In the genomic region with DNA sequence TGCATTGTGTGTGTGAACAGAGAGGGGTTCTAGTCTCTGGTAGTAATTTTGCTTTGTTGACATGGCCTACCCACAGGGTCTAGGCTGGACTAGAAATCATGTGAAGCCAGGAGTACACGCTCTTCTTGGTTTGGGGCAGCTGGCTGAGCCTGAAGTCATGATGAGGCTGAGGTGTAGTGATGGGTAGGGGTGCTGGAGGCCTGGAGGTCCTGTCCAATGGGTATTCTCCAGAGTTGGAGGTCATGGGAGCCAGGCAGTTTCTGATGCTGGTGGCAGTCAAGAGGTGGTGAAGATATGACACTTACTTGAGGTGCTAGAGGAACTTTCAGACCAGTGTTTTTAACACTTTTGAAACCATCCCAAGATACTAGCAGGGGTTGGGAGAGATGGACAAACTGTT, we compare ENCODE assay signal across 31 cellular contexts. TPM values are rescaled to one million over a fixed set of nuclear protein-coding genes. Genes with fewer than 3 reads are reported as not detected.
"Had no signal": no experiment of that assay in that cellular context is flagged by ENCODE, and none has a peak within 500 bp of the region (broad histone marks: within the 10 kb centered on the region; RNA-seq: fewer than 3 reads in every experiment).

No MANE protein-coding gene starts in this region.

- H3K4me1 Mint-ChIP-seq: central memory CD8-positive, alpha-beta T cell had no signal

- ATAC-seq: Right ventricle myocardium inferior, SK-N-SH treated with all-trans-retinoic acid at 6 μM for 48 hours had no signal

- H3K27ac Mint-ChIP-seq: activated CD4-positive, alpha-beta T cell treated with anti-CD3 and anti-CD28 coated beads, Interleukin-2, amount 10 ng/mL, durations not matched to agents 24 days and 14 days; activated naive CD8-positive, alpha-beta T cell had no signal

- H3K27me3 ChIP-seq: ascending aorta had no signal

- H3K27ac ChIP-seq: ascending aorta, cardiac muscle cell, PC-9, RWPE1, WERI-Rb-1 had no signal

- H3K36me3 ChIP-seq: ascending aorta, cardiac muscle cell, MG63, WERI-Rb-1 had no signal

- H3K36me3 Mint-ChIP-seq: activated naive CD4-positive, alpha-beta T cell treated with anti-CD3 and anti-CD28 coated beads, Interleukin-2, amount 10 ng/mL, durations not matched to agents 7 days and 5 days; activated naive CD8-positive, alpha-beta T cell had no signal

- H3K9me3 Mint-ChIP-seq: activated CD4-positive, alpha-beta T cell treated with anti-CD3 and anti-CD28 coated beads, Interleukin-2, amount 10 ng/mL, durations not matched to agents 24 days and 14 days; activated naive CD4-positive, alpha-beta T cell treated with anti-CD3 and anti-CD28 coated beads, Interleukin-2, amount 10 ng/mL, durations not matched to agents 7 days and 5 days; central memory CD8-positive, alpha-beta T cell had no signal

- H3K4me3 ChIP-seq: ascending aorta, cardiac muscle cell, MG63, PC-9 had no signal

- H3K4me1 ChIP-seq: ascending aorta had no signal

- H3K9me3 ChIP-seq: ascending aorta, MG63 had no signal

- H3K4me3 Mint-ChIP-seq: activated CD4-positive, alpha-beta T cell treated with anti-CD3 and anti-CD28 coated beads, Interleukin-2, amount 10 ng/mL, durations not matched to agents 24 days and 14 days; activated naive CD4-positive, alpha-beta T cell treated with anti-CD3 and anti-CD28 coated beads, Interleukin-2, amount 10 ng/mL, durations not matched to agents 7 days and 5 days; activated naive CD8-positive, alpha-beta T cell; central memory CD8-positive, alpha-beta T cell had no signal

- DNase-seq: activated CD4-positive, alpha-beta T cell treated with anti-CD3 and anti-CD28 coated beads for 1 hour; activated CD4-positive, alpha-beta T cell treated with anti-CD3 and anti-CD28 coated beads, Interleukin-2, amount 10 ng/mL, durations not matched to agents 24 days and 14 days; activated CD4-positive, alpha-beta T cell treated with anti-CD3 and anti-CD28 coated beads, Interleukin-2, amount 50 U/mL, for 48 hours; activated CD4-positive, CD25-positive, alpha-beta regulatory T cell; activated CD8-positive, alpha-beta memory T cell treated with anti-CD3 and anti-CD28 coated beads, Interleukin-2, amount 50 U/mL, for 48 hours; activated effector memory CD4-positive, alpha-beta T cell treated with Interleukin-2 at 50 U/mL for 16 hours; activated naive CD4-positive, alpha-beta T cell treated with anti-CD3 and anti-CD28 coated beads, Interleukin-2, amount 10 ng/mL, durations not matched to agents 7 days and 5 days; activated T-cell treated with anti-CD3 and anti-CD28 coated beads, Interleukin-2, amount 50 U/mL, for 48 hours; amygdala; Kasumi-1; KG1; MG63; NCI-H1048; NCI-H1105 treated with DMSO at 0.1 percent for 48 hours; NCI-H1436; NCI-H1694 treated with DMSO at 0.1 percent for 48 hours; NCI-H2029; NCI-H345; NCI-H524 treated with DMSO at 0.1 percent for 48 hours; PC-9; SIG-M5; T1000; WERI-Rb-1 had no signal

- H3K27me3 Mint-ChIP-seq: central memory CD8-positive, alpha-beta T cell had no signal

RNA-seq across cellular contexts. Expression of gene EPHB1, which starts 18.5 kb away (rescaled TPM):
- total RNA-seq: SK-MEL-5 had no signal
